ENCODE assay signal across 1 cellular context in genomic region chr19:4457654-4458406, GRCh38.
TF ChIP-seq lines count a peak whose summit lies in the region.

A gene with protein sequence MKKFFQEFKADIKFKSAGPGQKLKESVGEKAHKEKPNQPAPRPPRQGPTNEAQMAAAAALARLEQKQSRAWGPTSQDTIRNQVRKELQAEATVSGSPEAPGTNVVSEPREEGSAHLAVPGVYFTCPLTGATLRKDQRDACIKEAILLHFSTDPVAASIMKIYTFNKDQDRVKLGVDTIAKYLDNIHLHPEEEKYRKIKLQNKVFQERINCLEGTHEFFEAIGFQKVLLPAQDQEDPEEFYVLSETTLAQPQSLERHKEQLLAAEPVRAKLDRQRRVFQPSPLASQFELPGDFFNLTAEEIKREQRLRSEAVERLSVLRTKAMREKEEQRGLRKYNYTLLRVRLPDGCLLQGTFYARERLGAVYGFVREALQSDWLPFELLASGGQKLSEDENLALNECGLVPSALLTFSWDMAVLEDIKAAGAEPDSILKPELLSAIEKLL (minus strand): TSS chr19:4457794. CDS start chr19:4457697, 97 bp downstream.

TF ChIP-seq in HepG2, 621 proteins besides CTCF, POLR2A, EP300 and RAD21 (continued from another document and continues in another):
- TF ChIP-seq GTF3A (CRISPR knock-in tag; conservative IDR thresholded peaks at IDR 0.05), result no peak
- TF ChIP-seq, protein P1, sequence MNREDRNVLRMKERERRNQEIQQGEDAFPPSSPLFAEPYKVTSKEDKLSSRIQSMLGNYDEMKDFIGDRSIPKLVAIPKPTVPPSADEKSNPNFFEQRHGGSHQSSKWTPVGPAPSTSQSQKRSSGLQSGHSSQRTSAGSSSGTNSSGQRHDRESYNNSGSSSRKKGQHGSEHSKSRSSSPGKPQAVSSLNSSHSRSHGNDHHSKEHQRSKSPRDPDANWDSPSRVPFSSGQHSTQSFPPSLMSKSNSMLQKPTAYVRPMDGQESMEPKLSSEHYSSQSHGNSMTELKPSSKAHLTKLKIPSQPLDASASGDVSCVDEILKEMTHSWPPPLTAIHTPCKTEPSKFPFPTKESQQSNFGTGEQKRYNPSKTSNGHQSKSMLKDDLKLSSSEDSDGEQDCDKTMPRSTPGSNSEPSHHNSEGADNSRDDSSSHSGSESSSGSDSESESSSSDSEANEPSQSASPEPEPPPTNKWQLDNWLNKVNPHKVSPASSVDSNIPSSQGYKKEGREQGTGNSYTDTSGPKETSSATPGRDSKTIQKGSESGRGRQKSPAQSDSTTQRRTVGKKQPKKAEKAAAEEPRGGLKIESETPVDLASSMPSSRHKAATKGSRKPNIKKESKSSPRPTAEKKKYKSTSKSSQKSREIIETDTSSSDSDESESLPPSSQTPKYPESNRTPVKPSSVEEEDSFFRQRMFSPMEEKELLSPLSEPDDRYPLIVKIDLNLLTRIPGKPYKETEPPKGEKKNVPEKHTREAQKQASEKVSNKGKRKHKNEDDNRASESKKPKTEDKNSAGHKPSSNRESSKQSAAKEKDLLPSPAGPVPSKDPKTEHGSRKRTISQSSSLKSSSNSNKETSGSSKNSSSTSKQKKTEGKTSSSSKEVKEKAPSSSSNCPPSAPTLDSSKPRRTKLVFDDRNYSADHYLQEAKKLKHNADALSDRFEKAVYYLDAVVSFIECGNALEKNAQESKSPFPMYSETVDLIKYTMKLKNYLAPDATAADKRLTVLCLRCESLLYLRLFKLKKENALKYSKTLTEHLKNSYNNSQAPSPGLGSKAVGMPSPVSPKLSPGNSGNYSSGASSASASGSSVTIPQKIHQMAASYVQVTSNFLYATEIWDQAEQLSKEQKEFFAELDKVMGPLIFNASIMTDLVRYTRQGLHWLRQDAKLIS (CRISPR knock-in tag; IDR thresholded peaks at IDR 0.05), result no peak
- 0 out of 2 replicates have a peak, but pooled peaks have one; percentile 44 for TF ChIP-seq ZBTB4 (CRISPR knock-in tag; IDR thresholded peaks at IDR 0.05; ENCODE audit: borderline replicate concordance)
- no peak for TF ChIP-seq SYNCRIP (IDR thresholded peaks at IDR 0.05; ENCODE audit: insufficient read depth, low read depth, low read length)
- TF ChIP-seq ATRX (CRISPR knock-in tag; IDR thresholded peaks at IDR 0.05; ENCODE audit: borderline replicate concordance), result no peak
- TF ChIP-seq CAMTA2 (CRISPR knock-in tag; IDR thresholded peaks at IDR 0.05; ENCODE audit: borderline replicate concordance), result no peak
- TF ChIP-seq MLLT10 (CRISPR knock-in tag; IDR thresholded peaks at IDR 0.05), result no peak
- no peak for TF ChIP-seq ZNF20 (CRISPR knock-in tag; IDR thresholded peaks at IDR 0.05)
- TF ChIP-seq, protein P2, sequence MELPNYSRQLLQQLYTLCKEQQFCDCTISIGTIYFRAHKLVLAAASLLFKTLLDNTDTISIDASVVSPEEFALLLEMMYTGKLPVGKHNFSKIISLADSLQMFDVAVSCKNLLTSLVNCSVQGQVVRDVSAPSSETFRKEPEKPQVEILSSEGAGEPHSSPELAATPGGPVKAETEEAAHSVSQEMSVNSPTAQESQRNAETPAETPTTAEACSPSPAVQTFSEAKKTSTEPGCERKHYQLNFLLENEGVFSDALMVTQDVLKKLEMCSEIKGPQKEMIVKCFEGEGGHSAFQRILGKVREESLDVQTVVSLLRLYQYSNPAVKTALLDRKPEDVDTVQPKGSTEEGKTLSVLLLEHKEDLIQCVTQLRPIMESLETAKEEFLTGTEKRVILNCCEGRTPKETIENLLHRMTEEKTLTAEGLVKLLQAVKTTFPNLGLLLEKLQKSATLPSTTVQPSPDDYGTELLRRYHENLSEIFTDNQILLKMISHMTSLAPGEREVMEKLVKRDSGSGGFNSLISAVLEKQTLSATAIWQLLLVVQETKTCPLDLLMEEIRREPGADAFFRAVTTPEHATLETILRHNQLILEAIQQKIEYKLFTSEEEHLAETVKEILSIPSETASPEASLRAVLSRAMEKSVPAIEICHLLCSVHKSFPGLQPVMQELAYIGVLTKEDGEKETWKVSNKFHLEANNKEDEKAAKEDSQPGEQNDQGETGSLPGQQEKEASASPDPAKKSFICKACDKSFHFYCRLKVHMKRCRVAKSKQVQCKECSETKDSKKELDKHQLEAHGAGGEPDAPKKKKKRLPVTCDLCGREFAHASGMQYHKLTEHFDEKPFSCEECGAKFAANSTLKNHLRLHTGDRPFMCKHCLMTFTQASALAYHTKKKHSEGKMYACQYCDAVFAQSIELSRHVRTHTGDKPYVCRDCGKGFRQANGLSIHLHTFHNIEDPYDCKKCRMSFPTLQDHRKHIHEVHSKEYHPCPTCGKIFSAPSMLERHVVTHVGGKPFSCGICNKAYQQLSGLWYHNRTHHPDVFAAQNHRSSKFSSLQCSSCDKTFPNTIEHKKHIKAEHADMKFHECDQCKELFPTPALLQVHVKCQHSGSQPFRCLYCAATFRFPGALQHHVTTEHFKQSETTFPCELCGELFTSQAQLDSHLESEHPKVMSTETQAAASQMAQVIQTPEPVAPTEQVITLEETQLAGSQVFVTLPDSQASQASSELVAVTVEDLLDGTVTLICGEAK (IDR thresholded peaks at IDR 0.05), result no peak
- TF ChIP-seq, protein P2 (CRISPR knock-in tag; IDR thresholded peaks at IDR 0.05), result peak; percentile 76; the same call in 1 of the 2 replicates
- TF ChIP-seq ZFY (CRISPR knock-in tag; IDR thresholded peaks at IDR 0.05), result peak; percentile 38; the same call in 1 of the 2 replicates
- TF ChIP-seq, protein P3, sequence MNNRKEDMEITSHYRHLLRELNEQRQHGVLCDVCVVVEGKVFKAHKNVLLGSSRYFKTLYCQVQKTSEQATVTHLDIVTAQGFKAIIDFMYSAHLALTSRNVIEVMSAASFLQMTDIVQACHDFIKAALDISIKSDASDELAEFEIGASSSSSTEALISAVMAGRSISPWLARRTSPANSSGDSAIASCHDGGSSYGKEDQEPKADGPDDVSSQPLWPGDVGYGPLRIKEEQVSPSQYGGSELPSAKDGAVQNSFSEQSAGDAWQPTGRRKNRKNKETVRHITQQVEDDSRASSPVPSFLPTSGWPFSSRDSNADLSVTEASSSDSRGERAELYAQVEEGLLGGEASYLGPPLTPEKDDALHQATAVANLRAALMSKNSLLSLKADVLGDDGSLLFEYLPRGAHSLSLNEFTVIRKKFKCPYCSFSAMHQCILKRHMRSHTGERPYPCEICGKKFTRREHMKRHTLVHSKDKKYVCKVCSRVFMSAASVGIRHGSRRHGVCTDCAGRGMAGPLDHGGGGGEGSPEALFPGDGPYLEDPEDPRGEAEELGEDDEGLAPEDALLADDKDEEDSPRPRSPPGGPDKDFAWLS (CRISPR knock-in tag; IDR thresholded peaks at IDR 0.05; ENCODE audit: borderline replicate concordance), result no peak
- no peak for TF ChIP-seq KIAA2018 (CRISPR knock-in tag; IDR thresholded peaks at IDR 0.05; ENCODE audit: borderline replicate concordance)
- TF ChIP-seq SNAPC5 (CRISPR knock-in tag; IDR thresholded peaks at IDR 0.05; ENCODE audit: borderline replicate concordance), result no peak
- 0 out of 2 replicates have a peak, but pooled peaks have one; percentile 19 for TF ChIP-seq CC2D1A (CRISPR knock-in tag; IDR thresholded peaks at IDR 0.05)
- TF ChIP-seq KDM5A (IDR thresholded peaks at IDR 0.05; ENCODE audit: borderline replicate concordance, low read length), result no peak
- no peak for TF ChIP-seq RCOR2 (CRISPR knock-in tag; IDR thresholded peaks at IDR 0.05)
- TF ChIP-seq ZNF589 (CRISPR knock-in tag; conservative IDR thresholded peaks at IDR 0.05), result no peak
- peak; percentile 28 for TF ChIP-seq AGO2 (optimal IDR thresholded peaks at IDR 0.05; ENCODE audit: low read depth, low read length)
